1 cellular context compared by ENCODE assay signal in the genomic region with DNA sequence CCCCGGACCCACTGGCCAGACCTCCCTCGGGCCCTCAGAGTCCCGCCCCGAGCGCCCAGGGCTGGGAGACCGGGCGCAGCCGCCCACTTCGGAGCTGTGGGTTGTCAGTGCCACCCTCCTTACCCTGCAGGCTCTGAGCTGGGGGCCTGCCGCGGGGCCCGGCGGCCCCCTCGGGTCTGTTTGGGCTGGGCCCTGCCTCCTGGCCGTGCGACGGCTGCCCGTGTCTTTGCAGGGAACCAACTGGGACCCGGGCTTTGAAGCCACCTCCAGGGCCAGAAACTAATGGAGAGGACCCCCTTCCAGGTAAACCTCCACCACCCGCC.
TF ChIP-seq lines count a peak whose summit lies in the region.

No MANE protein-coding gene starts in this region.

TF ChIP-seq in SK-N-SH treated with all-trans-retinoic acid at 6 μM for 48 hours, 23 proteins besides CTCF, POLR2A, EP300 and RAD21 (continued from another document):
- TF ChIP-seq GLIS3 (CRISPR knock-in tag; IDR thresholded peaks at IDR 0.05) (no peak), ZNF8 (CRISPR knock-in tag; IDR thresholded peaks at IDR 0.05) (no peak)
- TF ChIP-seq, protein P1, sequence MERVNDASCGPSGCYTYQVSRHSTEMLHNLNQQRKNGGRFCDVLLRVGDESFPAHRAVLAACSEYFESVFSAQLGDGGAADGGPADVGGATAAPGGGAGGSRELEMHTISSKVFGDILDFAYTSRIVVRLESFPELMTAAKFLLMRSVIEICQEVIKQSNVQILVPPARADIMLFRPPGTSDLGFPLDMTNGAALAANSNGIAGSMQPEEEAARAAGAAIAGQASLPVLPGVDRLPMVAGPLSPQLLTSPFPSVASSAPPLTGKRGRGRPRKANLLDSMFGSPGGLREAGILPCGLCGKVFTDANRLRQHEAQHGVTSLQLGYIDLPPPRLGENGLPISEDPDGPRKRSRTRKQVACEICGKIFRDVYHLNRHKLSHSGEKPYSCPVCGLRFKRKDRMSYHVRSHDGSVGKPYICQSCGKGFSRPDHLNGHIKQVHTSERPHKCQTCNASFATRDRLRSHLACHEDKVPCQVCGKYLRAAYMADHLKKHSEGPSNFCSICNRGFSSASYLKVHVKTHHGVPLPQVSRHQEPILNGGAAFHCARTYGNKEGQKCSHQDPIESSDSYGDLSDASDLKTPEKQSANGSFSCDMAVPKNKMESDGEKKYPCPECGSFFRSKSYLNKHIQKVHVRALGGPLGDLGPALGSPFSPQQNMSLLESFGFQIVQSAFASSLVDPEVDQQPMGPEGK (CRISPR knock-in tag; IDR thresholded peaks at IDR 0.05; ENCODE audit: borderline replicate concordance): no peak
- TF ChIP-seq, protein P2, sequence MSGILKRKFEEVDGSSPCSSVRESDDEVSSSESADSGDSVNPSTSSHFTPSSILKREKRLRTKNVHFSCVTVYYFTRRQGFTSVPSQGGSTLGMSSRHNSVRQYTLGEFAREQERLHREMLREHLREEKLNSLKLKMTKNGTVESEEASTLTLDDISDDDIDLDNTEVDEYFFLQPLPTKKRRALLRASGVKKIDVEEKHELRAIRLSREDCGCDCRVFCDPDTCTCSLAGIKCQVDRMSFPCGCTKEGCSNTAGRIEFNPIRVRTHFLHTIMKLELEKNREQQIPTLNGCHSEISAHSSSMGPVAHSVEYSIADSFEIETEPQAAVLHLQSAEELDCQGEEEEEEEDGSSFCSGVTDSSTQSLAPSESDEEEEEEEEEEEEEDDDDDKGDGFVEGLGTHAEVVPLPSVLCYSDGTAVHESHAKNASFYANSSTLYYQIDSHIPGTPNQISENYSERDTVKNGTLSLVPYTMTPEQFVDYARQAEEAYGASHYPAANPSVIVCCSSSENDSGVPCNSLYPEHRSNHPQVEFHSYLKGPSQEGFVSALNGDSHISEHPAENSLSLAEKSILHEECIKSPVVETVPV (CRISPR knock-in tag; IDR thresholded peaks at IDR 0.05): no peak
